ENCODE assay signal across 8 cellular contexts in the genomic region with DNA sequence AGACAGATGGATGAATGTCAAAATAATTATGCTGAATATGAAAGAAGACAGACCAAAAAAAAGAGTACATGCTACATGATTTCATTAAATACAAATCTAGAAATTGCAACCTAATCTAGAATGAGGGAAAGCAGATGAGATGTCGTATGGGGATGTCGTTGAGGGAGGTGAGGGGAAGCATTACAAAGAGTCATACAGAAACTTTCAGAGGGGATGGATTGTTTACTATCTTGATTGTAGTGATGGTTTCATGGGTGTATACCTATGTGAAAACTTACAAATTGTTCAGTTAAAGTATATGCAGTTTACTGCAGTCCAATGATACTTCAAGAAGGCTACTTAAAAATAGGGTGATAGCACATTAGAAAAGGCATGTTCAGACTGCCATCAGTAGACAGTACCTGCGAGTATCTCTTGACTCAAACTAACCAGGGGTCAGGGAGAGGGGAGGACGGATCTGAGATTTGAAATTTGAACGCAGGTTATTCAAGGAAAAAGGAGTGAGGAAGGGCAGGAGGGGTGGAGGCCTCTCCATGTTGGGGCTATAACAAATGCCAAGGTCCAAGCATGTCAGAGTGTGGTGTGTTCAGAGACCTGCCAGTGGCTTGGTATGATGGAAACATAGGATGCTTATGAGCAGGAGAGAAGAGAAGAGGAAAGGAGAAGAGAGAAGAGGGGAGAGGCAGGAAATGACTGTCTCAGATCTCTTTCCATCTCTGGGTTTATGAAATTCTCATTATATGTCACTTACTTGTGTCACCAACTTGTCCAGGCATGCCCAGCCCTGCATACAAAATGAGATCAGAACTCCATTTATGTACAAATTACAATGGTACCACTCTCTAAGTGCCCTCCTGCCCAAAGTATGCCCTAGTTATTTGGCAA.
DNase-seq lines count a peak whose midpoint lies in the region; ATAC-seq and TF ChIP-seq lines count a peak whose summit lies in the region.

No MANE protein-coding gene starts in this region.

- no peaks in the 10 kb centered on the region for H3K79me2 ChIP-seq in neural progenitor cell (ENCODE audit: low read depth)

- no peak overlapping the region for H3K4me3 Mint-ChIP-seq in CD8-positive, alpha-beta T cell
- H3K4me3 Mint-ChIP-seq in activated T-cell treated with anti-CD3 and anti-CD28 coated beads, Interleukin-2, amount 50 U/mL, for 72 hours = peak overlapping the region; percentile 80 to 86
- H3K4me3 Mint-ChIP-seq in neural progenitor cell = no peak overlapping the region

- H2AFZ ChIP-seq in neural progenitor cell (replicated peaks) = no peak overlapping the region

- H3K9ac ChIP-seq in neural progenitor cell = no peak overlapping the region

- peaks cover 44% of the 10 kb centered on the region for H3K4me1 Mint-ChIP-seq in CD8-positive, alpha-beta T cell (ENCODE audit: low read depth)
- peaks cover 67% of the 10 kb centered on the region for H3K4me1 Mint-ChIP-seq in activated T-cell treated with anti-CD3 and anti-CD28 coated beads, Interleukin-2, amount 50 U/mL, for 72 hours (ENCODE audit: low read depth)
- peaks cover 29% of the 10 kb centered on the region for H3K4me1 Mint-ChIP-seq in neural progenitor cell

- CTCF ChIA-PET in CD8-positive, alpha-beta T cell (lab: Charles Lee) = interaction anchor here (0.9 to 15.9 kb wide), 7 partner anchors 9 to 459 kb away, joined by 3 to 370 read pairs (median 3); no protein-coding TSS in a partner anchor

- H3K9me3 ChIP-seq in CD8-positive, alpha-beta T cell (ENCODE audit: low read length) = no peaks in the 10 kb centered on the region
- no peaks in the 10 kb centered on the region for H3K9me3 ChIP-seq in thyroid gland
- no peaks in the 10 kb centered on the region for H3K9me3 ChIP-seq in neural progenitor cell (ENCODE audit: low read depth)

- TF ChIP-seq POLR2A in thyroid gland (IDR thresholded peaks at IDR 0.05) = no peak

- intact Hi-C loops in CD8-positive, alpha-beta T cell (cut with DNase I, micrococcal nuclease) = loop anchor here (5.0 kb wide), 4 partner anchors 118 to 318 kb away; no protein-coding TSS in a partner anchor
- intact Hi-C loops in thyroid gland (cut with DNase I) = no loop called here

- H3K27me3 ChIP-seq in CD8-positive, alpha-beta T cell (ENCODE audit: insufficient read depth, low read length) = no peaks in the 10 kb centered on the region
- H3K27me3 ChIP-seq in thyroid gland (no peaks in the 10 kb centered on the region), neural progenitor cell (no peaks in the 10 kb centered on the region)

- DNase-seq in CD8-positive, alpha-beta T cell = no peak
- peak; percentile 66 to 76 for DNase-seq in activated T-cell treated with anti-CD3 and anti-CD28 coated beads, Interleukin-2, amount 50 U/mL, for 72 hours
- DNase-seq in NCI-H2227 treated with DMSO at 0.1 percent for 48 hours (lab: John Stamatoyannopoulos, UW) (no peak), thyroid gland (no peak), neural progenitor cell (ENCODE audit: low spot score) (no peak)

- WGBS in thyroid gland, 2 donors = 91 to 95% methylated on average over 5 of the region's 5 CpGs

- H3K36me3 Mint-ChIP-seq in CD8-positive, alpha-beta T cell = no peaks in the 10 kb centered on the region
- H3K36me3 Mint-ChIP-seq in activated T-cell treated with anti-CD3 and anti-CD28 coated beads, Interleukin-2, amount 50 U/mL, for 72 hours (ENCODE audit: insufficient read depth in 2 of 2) = peaks cover 0 to 1% of the 10 kb centered on the region in 2 donors
- H3K36me3 Mint-ChIP-seq in neural progenitor cell = no peaks in the 10 kb centered on the region

- no peaks in the 10 kb centered on the region for H3K9me3 Mint-ChIP-seq in CD8-positive, alpha-beta T cell
- no peaks in the 10 kb centered on the region for H3K9me3 Mint-ChIP-seq in activated T-cell treated with anti-CD3 and anti-CD28 coated beads, Interleukin-2, amount 50 U/mL, for 72 hours
- H3K9me3 Mint-ChIP-seq in neural progenitor cell = no peaks in the 10 kb centered on the region

- H3K4me1 ChIP-seq in CD8-positive, alpha-beta T cell (ENCODE audit: insufficient read depth, low read length) = peaks cover 25% of the 10 kb centered on the region
- H3K4me1 ChIP-seq in thyroid gland (peaks cover 0 to 3% of the 10 kb centered on the region in 2 donors), neural progenitor cell (no peaks in the 10 kb centered on the region)

- H3F3A ChIP-seq in neural progenitor cell (ENCODE audit: low read depth) = no peaks in the 10 kb centered on the region

- no peak for ATAC-seq in CD8-positive, alpha-beta T cell
- peak; percentile 45 for ATAC-seq in GM19328 (IDR thresholded peaks at IDR 0.05; ENCODE audit: unreplicated experiment)
- ATAC-seq in HG03135 (IDR thresholded peaks at IDR 0.05; ENCODE audit: unreplicated experiment) = peak; percentile 49
- ATAC-seq in activated T-cell treated with anti-CD3 and anti-CD28 coated beads, Interleukin-2, amount 50 U/mL, for 72 hours (replicated peaks in 1 of 2) = peak; percentile 74 to 79
- no peak for ATAC-seq in GM19397 (IDR thresholded peaks at IDR 0.05; ENCODE audit: unreplicated experiment)

- no peak overlapping the region for H3K4me3 ChIP-seq in CD8-positive, alpha-beta T cell (ENCODE audit: low read depth, low read length)
- no peak overlapping the region for H3K4me3 ChIP-seq in thyroid gland (replicated peaks in 1 of 3)
- no peak overlapping the region for H3K4me3 ChIP-seq in neural progenitor cell

- no peak for TF ChIP-seq CTCF in CD8-positive, alpha-beta T cell (IDR thresholded peaks at IDR 0.05)
- TF ChIP-seq CTCF in thyroid gland (IDR thresholded peaks at IDR 0.05) (no peak), neural progenitor cell (IDR thresholded peaks at IDR 0.05) (no peak)

- peak overlapping the region; percentile 7 for H3K27ac Mint-ChIP-seq in CD8-positive, alpha-beta T cell
- peak overlapping the region; percentile 92 for H3K27ac Mint-ChIP-seq in activated T-cell treated with anti-CD3 and anti-CD28 coated beads, Interleukin-2, amount 50 U/mL, for 72 hours
- H3K27ac Mint-ChIP-seq in neural progenitor cell = no peak overlapping the region

- no peaks in the 10 kb centered on the region for H3K27me3 Mint-ChIP-seq in CD8-positive, alpha-beta T cell (ENCODE audit: low read depth)
- no peaks in the 10 kb centered on the region for H3K27me3 Mint-ChIP-seq in activated T-cell treated with anti-CD3 and anti-CD28 coated beads, Interleukin-2, amount 50 U/mL, for 72 hours (ENCODE audit: low read depth)
- no peaks in the 10 kb centered on the region for H3K27me3 Mint-ChIP-seq in neural progenitor cell (ENCODE audit: insufficient read depth, low read depth)

- H3K4me2 ChIP-seq in neural progenitor cell = no peak overlapping the region

- POLR2A ChIA-PET in CD8-positive, alpha-beta T cell (lab: Charles Lee) = interaction anchor here (0.8 to 1.5 kb wide), 5 partner anchors 48 to 257 kb away, joined by 3 to 6 read pairs (median 4); a partner anchor contains a TSS

- no peaks in the 10 kb centered on the region for H4K20me1 ChIP-seq in neural progenitor cell (ENCODE audit: low read depth)

- H3K27ac ChIP-seq in CD8-positive, alpha-beta T cell (ENCODE audit: low read depth, low read length) = peak overlapping the region; percentile 11
- H3K27ac ChIP-seq in thyroid gland (no peak overlapping the region), neural progenitor cell (no peak overlapping the region)

- no peaks in the 10 kb centered on the region for H3K36me3 ChIP-seq in CD8-positive, alpha-beta T cell (ENCODE audit: insufficient read depth, low read length)
- H3K36me3 ChIP-seq in thyroid gland = no peaks in the 10 kb centered on the region
- H3K36me3 ChIP-seq in neural progenitor cell = no peaks in the 10 kb centered on the region

Comparison
In these comparisons a context has a peak if more than half of its experiments do, and no peak if none do; other contexts are left out.
1. ATAC-seq: peak in GM19328 (single experiment), HG03135 (single experiment) and activated T-cell treated with anti-CD3 and anti-CD28 coated beads, Interleukin-2, amount 50 U/mL, for 72 hours (2 of 2); none in CD8-positive, alpha-beta T cell (single experiment) and GM19397 (single experiment).
2. DNase-seq: peak in activated T-cell treated with anti-CD3 and anti-CD28 coated beads, Interleukin-2, amount 50 U/mL, for 72 hours (2 of 2); none in CD8-positive, alpha-beta T cell (0 of 7), NCI-H2227 treated with DMSO at 0.1 percent for 48 hours (single experiment), thyroid gland (0 of 2) and neural progenitor cell (single experiment).
3. H3K4me3 Mint-ChIP-seq: peak in activated T-cell treated with anti-CD3 and anti-CD28 coated beads, Interleukin-2, amount 50 U/mL, for 72 hours (2 of 2); none in CD8-positive, alpha-beta T cell (single experiment) and neural progenitor cell (single experiment).